Comparison of ENCODE assay signal across 7 cellular contexts in the genomic region with DNA sequence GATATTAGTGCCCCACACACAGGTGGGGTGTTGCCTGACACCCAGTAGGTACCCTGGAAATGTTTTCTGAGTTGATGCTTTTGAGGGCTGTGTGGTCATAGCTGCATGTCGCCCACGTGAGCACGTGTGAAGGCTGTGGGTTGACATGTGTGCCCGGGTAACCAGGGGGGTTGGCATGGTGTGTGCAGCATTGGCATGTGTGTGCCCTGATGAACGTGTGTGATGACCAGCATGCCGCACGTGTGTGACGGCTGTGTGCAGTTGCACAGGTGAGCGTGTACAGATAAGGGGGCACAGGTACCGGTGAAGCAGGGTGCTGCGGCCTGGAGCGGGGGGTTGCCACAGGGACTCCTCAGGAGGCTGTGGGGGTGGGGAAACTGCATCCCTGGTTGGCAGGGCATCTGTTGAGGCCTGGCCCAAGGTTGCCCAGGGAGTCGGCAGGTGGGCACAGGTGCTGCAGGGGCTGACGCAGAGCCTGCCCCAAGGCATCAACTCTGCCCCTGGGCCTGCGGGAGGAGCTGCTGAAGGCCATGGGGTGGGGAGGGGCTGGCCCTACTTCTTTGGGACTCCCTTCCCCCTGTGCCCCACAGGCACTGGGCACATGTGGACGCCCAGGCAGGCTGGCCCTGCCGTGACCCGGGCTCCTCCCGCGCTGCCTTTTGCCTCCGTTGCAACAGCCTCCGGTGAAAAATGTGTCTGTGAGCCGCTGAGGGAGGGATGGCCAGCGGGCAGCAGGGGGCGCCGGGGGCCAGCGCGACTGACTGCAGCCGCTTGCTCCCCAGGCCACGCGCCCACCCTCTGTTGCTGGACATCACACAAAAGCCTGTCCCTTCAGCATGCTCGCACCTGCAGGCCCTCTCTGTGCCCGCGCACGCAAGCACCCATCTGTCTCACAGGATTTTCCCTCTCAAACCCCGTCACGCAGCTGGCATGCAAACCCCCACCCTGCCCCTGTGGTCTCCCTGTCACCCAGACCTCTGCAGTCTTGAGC. TPM values are rescaled to one million over a fixed set of nuclear protein-coding genes. Genes with fewer than 3 reads are reported as not detected.
DNase-seq lines count a peak whose midpoint lies in the region; ATAC-seq, FAIRE-seq and TF ChIP-seq lines count a peak whose summit lies in the region.

No MANE protein-coding gene starts in this region.

- H3K4me1 ChIP-seq in Karpas-422 (ENCODE audit: low read length), result no peaks in the 10 kb centered on the region
- H3K4me1 ChIP-seq in K562 (replicated peaks in 1 of 2; ENCODE audit: control insufficient read depth in 2 of 2, insufficient read depth in 2 of 2, low read length in 2 of 2), result peaks cover 0 to 37% of the 10 kb centered on the region in 2 experiments; a peak in 2 of 5 replicates

- BruUV-seq in K562 (replicated peaks; lab: Mats Ljungman, UMichigan), result no TSS peak

- POLR2A ChIA-PET in K562 (lab: Yijun Ruan, JAX), result interaction anchor here (0.6 kb wide), 3 partner anchors 47 to 1204 kb away, joined by 3 read pairs; no protein-coding TSS in a partner anchor

- intact Hi-C loops in K562 (cut with micrococcal nuclease), result loop anchor here (2.0 kb wide), 1 partner anchor 146 kb away; no protein-coding TSS in a partner anchor

- H3K79me2 ChIP-seq in Karpas-422 (ENCODE audit: low read length), result no peaks in the 10 kb centered on the region
- H3K79me2 ChIP-seq in K562 (ENCODE audit: control insufficient read depth, insufficient read depth, low read length), result no peaks in the 10 kb centered on the region
- no peaks in the 10 kb centered on the region for H3K79me2 ChIP-seq in neural cell (replicated peaks; ENCODE audit: insufficient read depth, low read length)

- H3K9me3 ChIP-seq in Karpas-422 (ENCODE audit: low read length) (no peaks in the 10 kb centered on the region), K562 (replicated peaks; ENCODE audit: control insufficient read depth, insufficient read depth, low read depth, low read length) (no peaks in the 10 kb centered on the region), neural cell (ENCODE audit: low read length) (no peaks in the 10 kb centered on the region)

- CTCF ChIA-PET in K562 (lab: Yijun Ruan, JAX; ENCODE audit: low intra/inter-chr PET ratio), result interaction anchor here (1.1 kb wide), 1 partner anchor 147 kb away, joined by 3 read pairs; no protein-coding TSS in a partner anchor

- H3K27ac ChIP-seq in Karpas-422 (ENCODE audit: low read length) (no peak overlapping the region), K562 (ENCODE audit: extremely low read depth, low read depth, low read length) (no peak overlapping the region), neural cell (ENCODE audit: low read length) (no peak overlapping the region)

- no peak overlapping the region for H2AFZ ChIP-seq in Karpas-422 (ENCODE audit: low read length)
- no peak overlapping the region for H2AFZ ChIP-seq in K562 (ENCODE audit: low read depth, low read length)
- no peak overlapping the region for H2AFZ ChIP-seq in neural cell (ENCODE audit: low read depth, low read length)

- H3K36me3 ChIP-seq in Karpas-422 (ENCODE audit: insufficient read depth, low read length), result no peaks in the 10 kb centered on the region
- H3K36me3 ChIP-seq in K562 (ENCODE audit: control insufficient read depth, insufficient read depth, low read length), result no peaks in the 10 kb centered on the region
- no peaks in the 10 kb centered on the region for H3K36me3 ChIP-seq in neural cell (ENCODE audit: insufficient read depth, low read length)

- peak; percentile 89 for ATAC-seq in K562
- no peak for ATAC-seq in GM18868 (IDR thresholded peaks at IDR 0.05; ENCODE audit: unreplicated experiment)
- ATAC-seq in HG02884 (IDR thresholded peaks at IDR 0.05; ENCODE audit: unreplicated experiment), result no peak

- no peak for FAIRE-seq in K562 (lab: Jason Lieb, UNC)

- no peak overlapping the region for H3K4me2 ChIP-seq in Karpas-422 (ENCODE audit: low read depth, low read length, poor library complexity, severe bottlenecking)
- no peak overlapping the region for H3K4me2 ChIP-seq in K562 (ENCODE audit: insufficient read depth, low read length)
- no peak overlapping the region for H3K4me2 ChIP-seq in neural cell (ENCODE audit: low read length)

- TF ChIP-seq POLR2A in K562 (conservative IDR thresholded peaks at IDR 0.05), result no peak

- H4K20me1 ChIP-seq in Karpas-422 (ENCODE audit: insufficient read depth, low read depth, low read length) (no peaks in the 10 kb centered on the region), K562 (replicated peaks; ENCODE audit: control insufficient read depth, insufficient read depth, low read length) (peaks cover 33% of the 10 kb centered on the region), neural cell (ENCODE audit: insufficient read depth) (no peaks in the 10 kb centered on the region)

- DNase-seq in ELF-1 (ENCODE audit: low read depth, low spot score), result peak; percentile 68
- DNase-seq in Karpas-422, result peak; percentile 49
- peak; percentile 60 to 76 (median 62) for DNase-seq in K562 (ENCODE audit: extremely low read depth in 1 of 4, low spot score in 3 of 4)
- no peak for DNase-seq in NCI-H1436 (lab: John Stamatoyannopoulos, UW)

- H3F3A ChIP-seq in neural cell (ENCODE audit: insufficient read depth, low read length, poor library complexity, severe bottlenecking), result no peaks in the 10 kb centered on the region

- no peaks in the 10 kb centered on the region for H3K9me2 ChIP-seq in Karpas-422 (replicated peaks; ENCODE audit: insufficient read depth, low read length)
- H3K9me2 ChIP-seq in neural cell (ENCODE audit: insufficient read depth, low read length), result no peaks in the 10 kb centered on the region

- TF ChIP-seq RAD21 in K562 (CRISPR knock-in tag; conservative IDR thresholded peaks at IDR 0.05 in 1 of 2, IDR thresholded peaks at IDR 0.05 in 1 of 2) (peak in 1 of 2 experiments; percentile 78; a peak in 3 of 4 replicates), neural cell (conservative IDR thresholded peaks at IDR 0.05) (peak; percentile 73)

- no peak for TF ChIP-seq EP300 in K562 (IDR thresholded peaks at IDR 0.05; ENCODE audit: low read length)
- TF ChIP-seq EP300 in neural cell (conservative IDR thresholded peaks at IDR 0.05; ENCODE audit: poor library complexity, severe bottlenecking), result no peak

- H3K9ac ChIP-seq in Karpas-422 (ENCODE audit: low read length) (no peak overlapping the region), K562 (ENCODE audit: insufficient read depth in 1 of 2, low read depth in 2 of 2, low read length in 2 of 2) (peak overlapping the region in 1 of 2 experiments; percentile 9; a peak in 1 of 4 replicates), neural cell (ENCODE audit: low read length) (peak overlapping the region; percentile 42)

- in situ Hi-C loops in K562 (cut with MboI), result no loop called here

- no peaks in the 10 kb centered on the region for H3K27me3 ChIP-seq in Karpas-422 (ENCODE audit: low read length)
- peaks cover 35 to 84% of the 10 kb centered on the region in 2 experiments; a peak in 4 of 5 replicates for H3K27me3 ChIP-seq in K562 (ENCODE audit: control insufficient read depth in 2 of 2, insufficient read depth in 2 of 2, low read length in 2 of 2)
- peaks cover 39% of the 10 kb centered on the region for H3K27me3 ChIP-seq in neural cell (ENCODE audit: insufficient read depth, low read depth, low read length)

- H3K9me1 ChIP-seq in K562 (ENCODE audit: control insufficient read depth, insufficient read depth, low read length), result no peaks in the 10 kb centered on the region

- TF ChIP-seq CTCF in K562 (IDR thresholded peaks at IDR 0.05 in 2 of 3, conservative IDR thresholded peaks at IDR 0.05 in 1 of 3; ENCODE audit: insufficient read depth in 2 of 3, low read depth in 1 of 3, low read length in 3 of 3), result peak; percentile 70 to 80 (median 77)
- TF ChIP-seq CTCF in neural cell (IDR thresholded peaks at IDR 0.05; ENCODE audit: poor library complexity, severe bottlenecking), result peak; percentile 74

- no peak overlapping the region for H3K4me3 ChIP-seq in Karpas-422 (ENCODE audit: low read length)
- no peak overlapping the region for H3K4me3 ChIP-seq in K562
- peak overlapping the region; percentile 83 for H3K4me3 ChIP-seq in neural cell (ENCODE audit: low read length)

- 8% methylated on average over 32 of the region's 37 CpGs for WGBS in K562 (ENCODE audit: insufficient coverage, low coverage, missing lambda C conversion rate)

TF ChIP-seq in K562, 482 proteins besides CTCF, POLR2A, EP300 and RAD21 (continues in another document):
- no peak for TF ChIP-seq ZFPM2 (CRISPR knock-in tag; IDR thresholded peaks at IDR 0.05)

RNA-seq across cellular contexts. Expression of a gene that starts 2.2 kb away (rescaled TPM):
- total RNA-seq in Karpas-422 (2014; rRNA removed; shearing (Covaris generic); ENCODE audit: low replicate concordance), result not detected in 2 replicates
- total RNA-seq in K562 (2011; cell fraction: chromatin; rRNA removed; ENCODE audit: low replicate concordance), result not detected in 2 replicates
- total RNA-seq in K562 (2011; cell fraction: nucleolus; rRNA removed), result not detected in 2 replicates
- not detected in 2 replicates for total RNA-seq in K562 (2011; cell fraction: nucleoplasm; rRNA removed)
- total RNA-seq in K562 (2014; rRNA removed), result not detected in 2 replicates
- not detected in 2 replicates for total RNA-seq in K562 (2014; rRNA removed; fragmentation: Illumina TruSeq; extraction: Trizol)
- not detected in 2 replicates for total RNA-seq in K562 (2015; rRNA removed; fragmentation: Illumina TruSeq; extraction: Trizol)
- not detected in 2 replicates for total RNA-seq in K562 (2021)
- polyA plus RNA-seq in K562 (2011; rRNA removed), result not detected in 2 replicates
- polyA plus RNA-seq in K562 (2011; cell fraction: cytosol; rRNA removed), result 0.03 TPM in 1 of 2 replicates, not detected in the other
- not detected in 2 replicates for polyA plus RNA-seq in K562 (2011; cell fraction: nucleus; rRNA removed)
- polyA plus RNA-seq in K562 (2012), result 0.06 TPM in 1 of 2 replicates, not detected in the other
- not detected in 2 replicates for polyA plus RNA-seq in K562 (2014; fragmentation: Illumina TruSeq; extraction: Trizol)
- polyA plus RNA-seq in K562 (2014; fragmentation: Nextera tagmentation; extraction: Ambion mirVana), result not detected
- not detected in 2 replicates for polyA plus RNA-seq in K562 (2014; rRNA removed)
- polyA minus RNA-seq in K562 (2011; rRNA and poly(A)+ RNA removed), result not detected in 2 replicates
- polyA minus RNA-seq in K562 (2011; cell fraction: cytosol; rRNA and poly(A)+ RNA removed), result not detected in 2 replicates
- not detected in 2 replicates for polyA minus RNA-seq in K562 (2011; cell fraction: nucleus; rRNA and poly(A)+ RNA removed)
- 2.7 and 3.8 TPM in 2 replicates for polyA plus RNA-seq in neural cell
- polyA minus RNA-seq in neural cell, result 3.9 and 4.9 TPM in 2 replicates
